Comparison of ENCODE assay signal across 8 cellular contexts in genomic region chr15:21731496-21731895, GRCh38.
A peak's percentile ranks its signal among the peaks of the same experiment; 100 is the strongest.
DNase-seq lines count a peak whose midpoint lies in the region; ATAC-seq and TF ChIP-seq lines count a peak whose summit lies in the region.
"Not testable (repeated sequence)": the region's sequence is repeated elsewhere in the genome, so short reads cannot be mapped to it uniquely, and the experiment has no call there.

No MANE protein-coding gene starts in this region.

- H3K27me3 ChIP-seq in DND-41 (ENCODE audit: insufficient read depth, low read length, poor library complexity) = not testable (repeated sequence)

- H3K9me3 ChIP-seq in DND-41 (ENCODE audit: insufficient read depth, low read length, severe bottlenecking) = not testable (repeated sequence)

- H3K9ac ChIP-seq in DND-41 (ENCODE audit: low read depth, low read length) = not testable (repeated sequence)

- not testable (repeated sequence) for H3K9me3 Mint-ChIP-seq in activated B cell treated with CpG ODN at 0.5 μM for 24 hours; naive thymus-derived CD8-positive, alpha-beta T cell

- not testable (repeated sequence) for H3K4me1 Mint-ChIP-seq in activated B cell treated with CpG ODN at 0.5 μM for 24 hours; naive thymus-derived CD8-positive, alpha-beta T cell

- not testable (repeated sequence) for H3K27ac Mint-ChIP-seq in activated B cell treated with CpG ODN at 0.5 μM for 24 hours; naive thymus-derived CD8-positive, alpha-beta T cell

- not testable (repeated sequence) for H3K27me3 Mint-ChIP-seq in activated B cell treated with CpG ODN at 0.5 μM for 24 hours; naive thymus-derived CD8-positive, alpha-beta T cell

- not testable (repeated sequence) for H3K27ac ChIP-seq in DND-41 (ENCODE audit: low read length)

- intact Hi-C loops in activated B cell treated with CpG ODN at 0.5 μM for 24 hours (cut with micrococcal nuclease) = not testable (repeated sequence)

- not testable (repeated sequence) for H3K36me3 Mint-ChIP-seq in activated B cell treated with CpG ODN at 0.5 μM for 24 hours (ENCODE audit: low read depth); naive thymus-derived CD8-positive, alpha-beta T cell

- CTCF ChIA-PET in activated B cell treated with CpG ODN at 0.5 μM for 24 hours (lab: Charles Lee) = not testable (repeated sequence)

- not testable (repeated sequence) for H3K79me2 ChIP-seq in DND-41 (ENCODE audit: insufficient read depth, low read length)

- not testable (repeated sequence) for H2AFZ ChIP-seq in DND-41 (ENCODE audit: low read depth, low read length)

- DNase-seq in DND-41; activated B cell treated with CpG ODN at 0.5 μM for 24 hours; naive thymus-derived CD8-positive, alpha-beta T cell: not testable (repeated sequence)

- TF ChIP-seq CTCF in DND-41 (IDR thresholded peaks at IDR 0.05; ENCODE audit: borderline replicate concordance, extremely low read depth, low read length, poor library complexity, severe bottlenecking); activated B cell treated with CpG ODN at 0.5 μM for 24 hours (IDR thresholded peaks at IDR 0.05): not testable (repeated sequence)

- not testable (repeated sequence) for H3K36me3 ChIP-seq in DND-41 (ENCODE audit: insufficient read depth, low read length)

- H3K4me1 ChIP-seq in DND-41 (ENCODE audit: insufficient read depth, low read length) = not testable (repeated sequence)

- not testable (repeated sequence) for H3K4me2 ChIP-seq in DND-41 (ENCODE audit: insufficient read depth, low read length)

- H4K20me1 ChIP-seq in DND-41 (ENCODE audit: insufficient read depth, low read length) = not testable (repeated sequence)

- POLR2A ChIA-PET in activated B cell treated with CpG ODN at 0.5 μM for 24 hours (lab: Charles Lee); naive thymus-derived CD8-positive, alpha-beta T cell (lab: Charles Lee): not testable (repeated sequence)

- H3K4me3 Mint-ChIP-seq in activated B cell treated with CpG ODN at 0.5 μM for 24 hours; naive thymus-derived CD8-positive, alpha-beta T cell: not testable (repeated sequence)

- not testable (repeated sequence) for H3K4me3 ChIP-seq in DND-41 (ENCODE audit: low read depth in 1 of 2, low read length in 2 of 2)

- 0 out of 3 replicates have a peak, but pooled peaks have one; percentile 1 for ATAC-seq in DND-41 (ENCODE audit: insufficient read depth, low read depth)
- ATAC-seq in GM18909 (IDR thresholded peaks at IDR 0.05; ENCODE audit: poor library complexity, unreplicated experiment) = peak; percentile 60
- peak; percentile 48 for ATAC-seq in GM21367 (IDR thresholded peaks at IDR 0.05; ENCODE audit: unreplicated experiment)
- peak; percentile 49 for ATAC-seq in HG02588 (IDR thresholded peaks at IDR 0.05; ENCODE audit: unreplicated experiment)
- ATAC-seq in HG02981 (IDR thresholded peaks at IDR 0.05; ENCODE audit: unreplicated experiment) = peak; percentile 40
- peak; percentile 58 for ATAC-seq in HG03342 (IDR thresholded peaks at IDR 0.05; ENCODE audit: unreplicated experiment)
- ATAC-seq in activated B cell treated with CpG ODN at 0.5 μM for 24 hours (ENCODE audit: low read depth) = peak; percentile 21
- peak; percentile 9 to 21 for ATAC-seq in naive thymus-derived CD8-positive, alpha-beta T cell

Comparison
In these comparisons a context has a peak if more than half of its experiments do, and no peak if none do; other contexts are left out.
1. ATAC-seq: peak in every context shown above with its lines; median percentile 60 in GM18909; 58 in HG03342; 49 in HG02588; 48 in GM21367; 40 in HG02981; 21 in activated B cell treated with CpG ODN at 0.5 μM for 24 hours; 15 in naive thymus-derived CD8-positive, alpha-beta T cell; 1 in DND-41.